ENCODE assay signal across 22 cellular contexts in the genomic region with DNA sequence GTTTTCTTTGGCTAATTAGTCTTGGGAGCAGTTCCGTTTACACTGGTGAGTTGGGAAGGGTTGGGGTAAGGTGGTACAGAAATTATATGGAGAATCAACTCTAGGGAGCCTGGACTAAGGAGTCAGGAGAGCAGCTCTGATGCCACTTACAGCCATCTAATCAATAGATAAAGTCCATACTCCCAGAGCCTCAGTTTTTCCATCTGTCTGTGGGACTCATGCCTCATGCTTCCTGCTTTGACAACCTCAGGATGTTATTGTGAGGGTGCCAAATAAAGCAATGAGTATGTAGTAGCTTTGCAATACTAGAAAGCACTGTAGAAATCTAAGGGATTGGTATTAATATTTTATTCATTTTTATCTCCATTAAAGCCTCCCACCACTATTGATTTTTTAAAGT.
"Had no signal": no experiment of that assay in that cellular context is flagged by ENCODE, and none has a peak within 500 bp of the region (broad histone marks: within the 10 kb centered on the region; RNA-seq: fewer than 3 reads in every experiment).

No MANE protein-coding gene starts in this region.

- H3K36me3 ChIP-seq: prostate gland, transverse colon had no signal

- FAIRE-seq: islet of Langerhans had no signal

- H3K9ac ChIP-seq: parathyroid adenoma had no signal

- H3K27ac ChIP-seq: heart right ventricle, parathyroid adenoma, spleen, thoracic aorta had no signal

- DNase-seq: central memory CD4-positive, alpha-beta T cell; foreskin melanocyte; heart right ventricle; hypothalamus; naive thymus-derived CD4-positive, alpha-beta T cell; nephron progenitor cell; retina; spleen; stimulated activated CD4-positive, alpha-beta T cell treated with anti-CD3 and anti-CD28 coated beads, Interleukin-15, amount 100 ng/mL, for 24 hours; stimulated activated CD4-positive, alpha-beta T cell treated with anti-CD3 and anti-CD28 coated beads, Interleukin-1b, Interleukin-23, amount 100 ng/mL, for 48 hours; stimulated activated CD4-positive, alpha-beta T cell treated with anti-CD3 and anti-CD28 coated beads, Interleukin-4, amount 100 ng/mL, for 24 hours; stimulated activated naive B cell treated with anti-CD40 and anti-IgM and Interleukin-4, amounts not matched to agents 10 μg/mL and 1 μg/mL and 100 μg/mL, for 72 hours; stimulated activated naive CD8-positive, alpha-beta T cell treated with anti-CD3 and anti-CD28 coated beads, Interleukin-15, amount 100 ng/mL, for 72 hours; substantia nigra; transverse colon had no signal

- H3K9me3 ChIP-seq: heart right ventricle, prostate gland, spleen, thoracic aorta, transverse colon had no signal

- H3K4me3 Mint-ChIP-seq: endodermal cell; naive thymus-derived CD4-positive, alpha-beta T cell; nephron progenitor cell; stimulated activated naive B cell treated with anti-CD40 and anti-IgM and Interleukin-4, amounts not matched to agents 10 μg/mL and 1 μg/mL and 100 μg/mL, for 72 hours; stimulated activated naive CD8-positive, alpha-beta T cell treated with anti-CD3 and anti-CD28 coated beads, Interleukin-15, amount 100 ng/mL, for 72 hours had no signal

- H3K79me2 ChIP-seq: parathyroid adenoma had no signal

- H3K27ac Mint-ChIP-seq: endodermal cell; naive thymus-derived CD4-positive, alpha-beta T cell; nephron progenitor cell; stimulated activated naive CD8-positive, alpha-beta T cell treated with anti-CD3 and anti-CD28 coated beads, Interleukin-15, amount 100 ng/mL, for 72 hours had no signal

- H3K4me3 ChIP-seq: heart right ventricle, prostate gland, spleen, thoracic aorta, transverse colon had no signal

- H3K27me3 ChIP-seq: heart right ventricle, spleen, transverse colon had no signal

- ATAC-seq: heart right ventricle; left lobe of liver; naive thymus-derived CD4-positive, alpha-beta T cell; sciatic nerve; stimulated activated naive B cell treated with anti-CD40 and anti-IgM and Interleukin-4, amounts not matched to agents 10 μg/mL and 1 μg/mL and 100 μg/mL, for 72 hours; stimulated activated naive CD8-positive, alpha-beta T cell treated with anti-CD3 and anti-CD28 coated beads, Interleukin-15, amount 100 ng/mL, for 72 hours had no signal

- H2AFZ ChIP-seq: parathyroid adenoma had no signal

- H3K9me3 Mint-ChIP-seq: endodermal cell; naive thymus-derived CD4-positive, alpha-beta T cell; nephron progenitor cell; stimulated activated naive B cell treated with anti-CD40 and anti-IgM and Interleukin-4, amounts not matched to agents 10 μg/mL and 1 μg/mL and 100 μg/mL, for 72 hours; stimulated activated naive CD8-positive, alpha-beta T cell treated with anti-CD3 and anti-CD28 coated beads, Interleukin-15, amount 100 ng/mL, for 72 hours had no signal
